ENCODE assay signal across 9 cellular contexts in genomic region chr1:20440785-20441200, GRCh38. TPM values are rescaled to one million over a fixed set of nuclear protein-coding genes. Genes with fewer than 3 reads are reported as not detected.
DNase-seq lines count a peak whose midpoint lies in the region; TF ChIP-seq lines count a peak whose summit lies in the region.
"Had no signal": no experiment of that assay in that cellular context is flagged by ENCODE, and none has a peak within 500 bp of the region (broad histone marks: within the 10 kb centered on the region; RNA-seq: fewer than 3 reads in every experiment).

No MANE protein-coding gene starts in this region.

- no peaks in the 10 kb centered on the region for H3K36me3 ChIP-seq in mammary epithelial cell (ENCODE audit: insufficient read depth, low read length)

- H3K9me3 ChIP-seq in mammary epithelial cell (replicated peaks; ENCODE audit: insufficient read depth, low read length): no peaks in the 10 kb centered on the region

- in situ Hi-C loops in mammary epithelial cell (cut with MboI; ENCODE audit: low sequenced_read_pairs in 2 of 2): no loop called here

- H3K27me3 Mint-ChIP-seq in type B pancreatic cell: peaks cover 20% of the 10 kb centered on the region

- no peak overlapping the region for H3K27ac Mint-ChIP-seq in type B pancreatic cell
- H3K27ac Mint-ChIP-seq: activated naive CD4-positive, alpha-beta T cell treated with anti-CD3 and anti-CD28 coated beads, Interleukin-2, amount 50 U/mL, for 24 hours had no signal

- H3K4me2 ChIP-seq in mammary epithelial cell (ENCODE audit: insufficient read depth, low read depth, low read length): no peak overlapping the region

- H3K4me1 Mint-ChIP-seq in type B pancreatic cell (ENCODE audit: unreplicated experiment): no peaks in the 10 kb centered on the region
- H3K4me1 Mint-ChIP-seq: activated naive CD4-positive, alpha-beta T cell treated with anti-CD3 and anti-CD28 coated beads, Interleukin-2, amount 50 U/mL, for 24 hours had no signal

- intact Hi-C loops in mammary epithelial cell (cut with micrococcal nuclease): no loop called here

- no peak overlapping the region for H3K4me3 Mint-ChIP-seq in type B pancreatic cell
- H3K4me3 Mint-ChIP-seq: activated naive CD4-positive, alpha-beta T cell treated with anti-CD3 and anti-CD28 coated beads, Interleukin-2, amount 50 U/mL, for 24 hours had no signal

- no peaks in the 10 kb centered on the region for H3K27me3 ChIP-seq in mammary epithelial cell (ENCODE audit: insufficient read depth, low read length)

- no TSS peak for BruUV-seq in mammary epithelial cell (replicated peaks; lab: Mats Ljungman, UMichigan)

- H3K4me1 ChIP-seq in mammary epithelial cell (ENCODE audit: insufficient read depth, low read length): peaks cover 11% of the 10 kb centered on the region

- dilution Hi-C loops in mammary epithelial cell (cut with HindIII; ENCODE audit: low sequenced_read_pairs): loop anchor here (5.0 kb wide), 1 partner anchor 53 kb away; no protein-coding TSS in a partner anchor

- no peak overlapping the region for H3K27ac ChIP-seq in mammary epithelial cell (ENCODE audit: insufficient read depth, low read depth, low read length)

- 28% methylated on average over 6 of the region's 6 CpGs for WGBS in mammary epithelial cell (ENCODE audit: low coverage, missing lambda C conversion rate)

- DNase-seq in CD1c-positive myeloid dendritic cell (ENCODE audit: extremely low spot score) (peak; percentile 13), HPDE6-E6E7 (ENCODE audit: extremely low spot score) (peak; percentile 58), T-helper 9 cell (peak; percentile 21), mammary epithelial cell (peak; percentile 24), islet precursor cell (peak; percentile 67), DMS79 treated with DMSO at 0.1 percent for 48 hours (lab: John Stamatoyannopoulos, UW) (no peak), type B pancreatic cell (ENCODE audit: extremely low spot score, unreplicated experiment) (no peak)
- DNase-seq in stimulated activated CD8-positive, alpha-beta memory T cell treated with anti-CD3 and anti-CD28 coated beads, Interleukin-4, amount 100 ng/mL, for 24 hours (ENCODE audit: low read depth): peak; percentile 22

- H3K9ac ChIP-seq in mammary epithelial cell (ENCODE audit: insufficient read depth, low read length): no peak overlapping the region

- H3K36me3 Mint-ChIP-seq in type B pancreatic cell: no peaks in the 10 kb centered on the region
- H3K36me3 Mint-ChIP-seq: activated naive CD4-positive, alpha-beta T cell treated with anti-CD3 and anti-CD28 coated beads, Interleukin-2, amount 50 U/mL, for 24 hours had no signal

- no peaks in the 10 kb centered on the region for H4K20me1 ChIP-seq in mammary epithelial cell (ENCODE audit: insufficient read depth, low read length)

- no peak for TF ChIP-seq CTCF in mammary epithelial cell (conservative IDR thresholded peaks at IDR 0.05 in 1 of 2, IDR thresholded peaks at IDR 0.05 in 1 of 2; ENCODE audit: extremely low read depth in 1 of 2, insufficient read depth in 1 of 2, low read depth in 1 of 2, low read length in 2 of 2)
- TF ChIP-seq CTCF in type B pancreatic cell (conservative IDR thresholded peaks at IDR 0.05): no peak

- no peak overlapping the region for H3K4me3 ChIP-seq in mammary epithelial cell (replicated peaks in 1 of 3; ENCODE audit: insufficient read depth in 1 of 3, low read depth in 2 of 3, low read length in 3 of 3)

- H3K9me3 Mint-ChIP-seq in type B pancreatic cell: peaks cover 3% of the 10 kb centered on the region
- H3K9me3 Mint-ChIP-seq: activated naive CD4-positive, alpha-beta T cell treated with anti-CD3 and anti-CD28 coated beads, Interleukin-2, amount 50 U/mL, for 24 hours had no signal

- no peak overlapping the region for H2AFZ ChIP-seq in mammary epithelial cell (ENCODE audit: low read depth, low read length)

- no peaks in the 10 kb centered on the region for H3K79me2 ChIP-seq in mammary epithelial cell (ENCODE audit: insufficient read depth, low read length)

- CTCF ChIA-PET in mammary epithelial cell (lab: Charles Lee; ENCODE audit: low non-redundant PET): interaction anchor here (0.7 kb wide), 1 partner anchor 228 kb away, joined by 3 read pairs; no protein-coding TSS in a partner anchor

RNA-seq across cellular contexts. Expression of gene CAMK2N1, which starts 45.2 kb away (rescaled TPM):
- total RNA-seq in mammary epithelial cell: 100 to 1,000 TPM in 1 of 2 donors, 10 to 100 TPM in 1; 22.0 to 105 TPM
- 47.0 TPM for polyA plus RNA-seq in mammary epithelial cell
- polyA minus RNA-seq in mammary epithelial cell: 48.4 TPM
- total RNA-seq in type B pancreatic cell (ENCODE audit: low replicate concordance): 28.9 and 43.0 TPM in 2 replicates

Comparison
In these comparisons a context has a peak if more than half of its experiments do, and no peak if none do; other contexts are left out.
1. DNase-seq: peak in CD1c-positive myeloid dendritic cell (single experiment), HPDE6-E6E7 (single experiment), T-helper 9 cell (single experiment), mammary epithelial cell (single experiment), islet precursor cell (single experiment) and stimulated activated CD8-positive, alpha-beta memory T cell treated with anti-CD3 and anti-CD28 coated beads, Interleukin-4, amount 100 ng/mL, for 24 hours (single experiment); none in DMS79 treated with DMSO at 0.1 percent for 48 hours (single experiment) and type B pancreatic cell (single experiment).